8 cellular contexts compared by ENCODE assay signal in genomic region chr17:77957869-77958715, GRCh38. TPM values are rescaled to one million over a fixed set of nuclear protein-coding genes. Genes with fewer than 3 reads are reported as not detected.
DNase-seq lines count a peak whose midpoint lies in the region; ATAC-seq and TF ChIP-seq lines count a peak whose summit lies in the region.

TSS of gene TNRC6C (plus strand) at chr17:77958703. CDS start at chr17:78004207, 45,504 bp downstream.

- H3K4me3 ChIP-seq in IMR-90 (ENCODE audit: insufficient read depth, low read depth, low read length) (peak within 1 kb of the TSS; percentile 70), mucosa of descending colon (peak within 1 kb of the TSS; percentile 40)

- H3K9me1 ChIP-seq in IMR-90 (ENCODE audit: insufficient read depth, low read length): peaks cover 12% of the 10 kb centered on the region

- CTCF ChIA-PET in IMR-90 (lab: Yijun Ruan, JAX): interaction anchor here (0.9 kb wide), 2 partner anchors 32 to 56 kb away, joined by 3 read pairs; no protein-coding TSS in a partner anchor

- H3K14ac ChIP-seq in IMR-90 (replicated peaks; ENCODE audit: low read depth, low read length): no peak within 1 kb of the TSS

- ATAC-seq in GM21526 (IDR thresholded peaks at IDR 0.05; ENCODE audit: low FRiP score, unreplicated experiment) (peak; percentile 77), IMR-90 (ENCODE audit: low read depth) (peak; percentile 94), mucosa of descending colon (peak; percentile 98)

- H3K18ac ChIP-seq in IMR-90 (ENCODE audit: low read depth, low read length): no peak within 1 kb of the TSS

- H3K4me1 ChIP-seq in IMR-90 (ENCODE audit: control insufficient read depth, insufficient read depth, low read length) (no peaks in the 10 kb centered on the region; the same call in 1 of the 2 replicates), mucosa of descending colon (ENCODE audit: low read depth) (peaks cover 14% of the 10 kb centered on the region)

- no peak within 1 kb of the TSS for H2BK20ac ChIP-seq in IMR-90 (ENCODE audit: low read depth, low read length)

- no peak within 1 kb of the TSS for H4K91ac ChIP-seq in IMR-90 (ENCODE audit: insufficient read depth, low read depth, low read length)

- peak within 1 kb of the TSS; percentile 80 for H2AK9ac ChIP-seq in IMR-90 (replicated peaks; ENCODE audit: low read depth, low read length, poor library complexity)

- no peak within 1 kb of the TSS; the same call in 1 of the 2 replicates for H3K27ac ChIP-seq in IMR-90 (ENCODE audit: insufficient read depth, low read length)
- no peak within 1 kb of the TSS for H3K27ac ChIP-seq in epithelial cell of prostate

- TF ChIP-seq CTCF in IMR-90 (conservative IDR thresholded peaks at IDR 0.05; ENCODE audit: low read depth, low read length) (peak; percentile 17; the same call in 1 of the 2 replicates), mucosa of descending colon (IDR thresholded peaks at IDR 0.05) (no peak)

- no TSS peak for BruUV-seq in IMR-90 (replicated peaks; lab: Mats Ljungman, UMichigan)

- intact Hi-C loops in IMR-90 (cut with micrococcal nuclease): loop anchor here (2.0 kb wide), 1 partner anchor 43 kb away; no protein-coding TSS in a partner anchor
- intact Hi-C loops in mucosa of descending colon (cut with DNase I, micrococcal nuclease): no loop called here

- 2% methylated on average over 22 of the region's 104 CpGs; no CpG with 5 or more reads in 1 of the 2 experiments for WGBS in IMR-90 (ENCODE audit: extremely low coverage in 2 of 2, insufficient read length in 1 of 2), 2 experiments

- no peak within 1 kb of the TSS for H3K56ac ChIP-seq in IMR-90 (ENCODE audit: extremely low read depth, insufficient read depth, low read length)

- H2BK5ac ChIP-seq in IMR-90 (ENCODE audit: low read depth, low read length, poor library complexity, severe bottlenecking): no peak within 1 kb of the TSS

- H4K20me1 ChIP-seq in IMR-90 (ENCODE audit: insufficient read depth, low read length): peaks cover 18% of the 10 kb centered on the region; the same call in 1 of the 2 replicates

- no peaks in the 10 kb centered on the region for H3K36me3 ChIP-seq in IMR-90 (ENCODE audit: control insufficient read depth, insufficient read depth, low read length)
- H3K36me3 ChIP-seq in mucosa of descending colon (ENCODE audit: low read depth): no peaks in the 10 kb centered on the region

- no peak for TF ChIP-seq RAD21 in IMR-90 (IDR thresholded peaks at IDR 0.05; ENCODE audit: low read length)

- H2BK120ac ChIP-seq in IMR-90 (ENCODE audit: low read depth, low read length): no peak within 1 kb of the TSS

- H3K4ac ChIP-seq in IMR-90 (ENCODE audit: low read depth, low read length): no peak within 1 kb of the TSS

- TF ChIP-seq POLR2A in IMR-90 (IDR thresholded peaks at IDR 0.05; ENCODE audit: low read depth, low read length): peak; percentile 100

- no peak within 1 kb of the TSS for H4K5ac ChIP-seq in IMR-90 (ENCODE audit: low read depth, low read length)

- peak within 1 kb of the TSS; percentile 94 for H2AFZ ChIP-seq in IMR-90 (replicated peaks; ENCODE audit: low read length, poor library complexity)

- peak within 1 kb of the TSS; percentile 95 for H3K4me2 ChIP-seq in IMR-90 (ENCODE audit: low read depth, low read length)

- H2AK5ac ChIP-seq in IMR-90 (ENCODE audit: low read depth, low read length): no peak within 1 kb of the TSS

- peaks cover 15 to 32% of the 10 kb centered on the region in 2 experiments for H3K79me1 ChIP-seq in IMR-90 (ENCODE audit: low read depth in 1 of 2, low read length in 2 of 2)

- dilution Hi-C loops in IMR-90 (cut with HindIII; ENCODE audit: low sequenced_read_pairs, unreplicated experiment): no loop called here

- H3K27me3 ChIP-seq in IMR-90 (ENCODE audit: control insufficient read depth, insufficient read depth, low read length): peaks cover 38% of the 10 kb centered on the region

- in situ Hi-C loops in IMR-90 (cut with MboI; ENCODE audit: low sequenced_read_pairs): no loop called here

- H3K9me3 ChIP-seq in IMR-90 (ENCODE audit: control insufficient read depth, insufficient read depth, low read length) (no peaks in the 10 kb centered on the region; the same call in 1 of the 2 replicates), mucosa of descending colon (no peaks in the 10 kb centered on the region)

- H3K9ac ChIP-seq in IMR-90 (ENCODE audit: low read depth, low read length): peak within 1 kb of the TSS; percentile 51

- DNase-seq in DMS 273 treated with DMSO at 0.1 percent for 48 hours (lab: John Stamatoyannopoulos, UW) (peak; percentile 97), IMR-90 (peak; percentile 99), OCI-M2 (lab: John Stamatoyannopoulos, UW; ENCODE audit: unreplicated experiment) (peak; percentile 71), activated T-cell treated with anti-CD3 and anti-CD28 coated beads for 48 hours (ENCODE audit: low read depth) (peak; percentile 100), epithelial cell of prostate (ENCODE audit: low read depth, low spot score) (peak; percentile 91), mucosa of descending colon (peak; percentile 100)
- peak; percentile 99 to 100 for DNase-seq in stimulated activated CD8-positive, alpha-beta memory T cell treated with anti-CD3 and anti-CD28 coated beads, Interleukin-4, amount 100 ng/mL, for 1 hour (ENCODE audit: low read depth in 2 of 2, low spot score in 1 of 2)

- H3K23ac ChIP-seq in IMR-90 (ENCODE audit: low read depth, low read length): peak within 1 kb of the TSS; percentile 93

- POLR2A ChIA-PET in IMR-90 (lab: Charles Lee; ENCODE audit: unreplicated experiment): interaction anchor here (0.6 to 1.2 kb wide), 9 partner anchors 20 to 536 kb away, joined by 3 to 12 read pairs (median 3); no protein-coding TSS in a partner anchor

- H4K8ac ChIP-seq in IMR-90 (ENCODE audit: low read depth in 2 of 2, low read length in 2 of 2): no peak within 1 kb of the TSS

- H2BK15ac ChIP-seq in IMR-90 (ENCODE audit: low read depth, low read length): no peak within 1 kb of the TSS

TF ChIP-seq in IMR-90, 13 proteins besides CTCF, POLR2A, EP300 and RAD21:
- TF ChIP-seq MAFK (IDR thresholded peaks at IDR 0.05; ENCODE audit: low read depth, low read length): no peak
- TF ChIP-seq BHLHE40 (IDR thresholded peaks at IDR 0.05; ENCODE audit: low read depth, low read length): peak; percentile 95
- TF ChIP-seq USF2 (IDR thresholded peaks at IDR 0.05; ENCODE audit: low read depth, low read length): peak; percentile 91
- peak; percentile 99 for TF ChIP-seq MAZ (IDR thresholded peaks at IDR 0.05; ENCODE audit: borderline replicate concordance, low read depth, low read length)

RNA-seq across cellular contexts. Expression of gene TNRC6C, which starts in this region (rescaled TPM):
- total RNA-seq in IMR-90 (2012; rRNA removed): 2.7 and 3.6 TPM in 2 replicates
- polyA plus RNA-seq in IMR-90 (2012; rRNA removed): 1.6 and 1.9 TPM in 2 replicates
- 0.61 and 1.1 TPM in 2 replicates for polyA plus RNA-seq in IMR-90 (2012; cell fraction: cytosol; rRNA removed)
- polyA plus RNA-seq in IMR-90 (2012; cell fraction: nucleus; rRNA removed; ENCODE audit: low replicate concordance): 3.7 and 3.8 TPM in 2 replicates
- total RNA-seq in mucosa of descending colon: 10 to 100 TPM; 13.7 to 32.6 (median 20.7) TPM
